ENCODE assay signal across 1 cellular context in genomic region chr16:29891525-29892457, GRCh38.
A peak's percentile ranks its signal among the peaks of the same experiment; 100 is the strongest.
TF ChIP-seq lines count a peak whose summit lies in the region.

No MANE protein-coding gene starts in this region.

TF ChIP-seq in HepG2, 621 proteins besides CTCF, POLR2A, EP300 and RAD21 (continued from another document and continues in another):
- TF ChIP-seq STAT6 (CRISPR knock-in tag; IDR thresholded peaks at IDR 0.05; ENCODE audit: borderline replicate concordance), result peak; percentile 21; the same call in 1 of the 2 replicates
- no peak for TF ChIP-seq MEF2D (CRISPR knock-in tag; IDR thresholded peaks at IDR 0.05)
- TF ChIP-seq PBX3 (CRISPR knock-in tag; IDR thresholded peaks at IDR 0.05; ENCODE audit: borderline replicate concordance), result no peak
- no peak for TF ChIP-seq ZNF10 (CRISPR knock-in tag; IDR thresholded peaks at IDR 0.05; ENCODE audit: borderline replicate concordance, low read depth)
- no peak for TF ChIP-seq ZNF432 (CRISPR knock-in tag; IDR thresholded peaks at IDR 0.05; ENCODE audit: borderline replicate concordance)
- TF ChIP-seq ELF3 (CRISPR knock-in tag; IDR thresholded peaks at IDR 0.05), result peak; percentile 42; the same call in 1 of the 2 replicates
- TF ChIP-seq ZBTB44 (CRISPR knock-in tag; IDR thresholded peaks at IDR 0.05), result no peak
- no peak for TF ChIP-seq SMARCC2 (IDR thresholded peaks at IDR 0.05)
- peak; percentile 26; the same call in 1 of the 2 replicates for TF ChIP-seq FOXA3 (CRISPR knock-in tag; IDR thresholded peaks at IDR 0.05)
- no peak for TF ChIP-seq SRSF4 (IDR thresholded peaks at IDR 0.05; ENCODE audit: low read depth, low read length, poor library complexity, severe bottlenecking)
- 0 out of 2 replicates have a peak, but pooled peaks have one; percentile 69 for TF ChIP-seq ZNF451 (CRISPR knock-in tag; IDR thresholded peaks at IDR 0.05)
- TF ChIP-seq ADNP (CRISPR knock-in tag; IDR thresholded peaks at IDR 0.05), result no peak; the same call in 1 of the 2 replicates
- no peak for TF ChIP-seq THAP8 (CRISPR knock-in tag; IDR thresholded peaks at IDR 0.05; ENCODE audit: borderline replicate concordance)
- no peak for TF ChIP-seq ZNF576 (CRISPR knock-in tag; IDR thresholded peaks at IDR 0.05)
- no peak for TF ChIP-seq ATF2 (CRISPR knock-in tag; IDR thresholded peaks at IDR 0.05)
- peak; percentile 56; the same call in 1 of the 2 replicates for TF ChIP-seq ZNF337 (CRISPR knock-in tag; IDR thresholded peaks at IDR 0.05; ENCODE audit: borderline replicate concordance, low read depth)
- TF ChIP-seq ZNF556 (CRISPR knock-in tag; IDR thresholded peaks at IDR 0.05; ENCODE audit: borderline replicate concordance), result no peak
- TF ChIP-seq ZNF652 (CRISPR knock-in tag; IDR thresholded peaks at IDR 0.05; ENCODE audit: borderline replicate concordance, low read depth), result no peak
- 0 out of 2 replicates have a peak, but pooled peaks have one; percentile 27 for TF ChIP-seq NKX3-1 (CRISPR knock-in tag; IDR thresholded peaks at IDR 0.05)
- peak; percentile 69; the same call in 1 of the 2 replicates for TF ChIP-seq HDAC2 (CRISPR knock-in tag; IDR thresholded peaks at IDR 0.05)
- TF ChIP-seq KLF13 (CRISPR knock-in tag; IDR thresholded peaks at IDR 0.05), result no peak
- 0 out of 2 replicates have a peak, but pooled peaks have one; percentile 29 for TF ChIP-seq ZNF256 (CRISPR knock-in tag; conservative IDR thresholded peaks at IDR 0.05)
- no peak for TF ChIP-seq ZC3H13 (CRISPR knock-in tag; IDR thresholded peaks at IDR 0.05)
- TF ChIP-seq REPIN1 (CRISPR knock-in tag; IDR thresholded peaks at IDR 0.05; ENCODE audit: borderline replicate concordance, low read depth), result peak; percentile 80; the same call in 1 of the 2 replicates
- no peak for TF ChIP-seq ATF6 (CRISPR knock-in tag; conservative IDR thresholded peaks at IDR 0.05)
- no peak for TF ChIP-seq ZNF720 (CRISPR knock-in tag; IDR thresholded peaks at IDR 0.05)
- no peak for TF ChIP-seq HES4 (CRISPR knock-in tag; IDR thresholded peaks at IDR 0.05; ENCODE audit: borderline replicate concordance)
- TF ChIP-seq ZNF772 (CRISPR knock-in tag; IDR thresholded peaks at IDR 0.05), result peak; percentile 52; the same call in 1 of the 2 replicates
- TF ChIP-seq MYC (CRISPR knock-in tag; IDR thresholded peaks at IDR 0.05; ENCODE audit: borderline replicate concordance), result no peak
- no peak for TF ChIP-seq CCDC6 (CRISPR knock-in tag; IDR thresholded peaks at IDR 0.05)
- TF ChIP-seq STAT5B (CRISPR knock-in tag; IDR thresholded peaks at IDR 0.05), result no peak
- no peak for TF ChIP-seq ZNF775 (CRISPR knock-in tag; IDR thresholded peaks at IDR 0.05; ENCODE audit: borderline replicate concordance)
- TF ChIP-seq ZNF567 (CRISPR knock-in tag; IDR thresholded peaks at IDR 0.05; ENCODE audit: borderline replicate concordance), result 0 out of 2 replicates have a peak, but pooled peaks have one; percentile 28
- TF ChIP-seq ZNF234 (CRISPR knock-in tag; conservative IDR thresholded peaks at IDR 0.05), result no peak
- no peak for TF ChIP-seq MEIS1 (CRISPR knock-in tag; IDR thresholded peaks at IDR 0.05; ENCODE audit: borderline replicate concordance)
- no peak for TF ChIP-seq IKZF1 (IDR thresholded peaks at IDR 0.05)
- no peak for TF ChIP-seq ZNF883 (CRISPR knock-in tag; IDR thresholded peaks at IDR 0.05; ENCODE audit: not compliant biosample characterization)
- no peak for TF ChIP-seq ZNF441 (CRISPR knock-in tag; IDR thresholded peaks at IDR 0.05; ENCODE audit: borderline replicate concordance)
- 0 out of 2 replicates have a peak, but pooled peaks have one; percentile 12 for TF ChIP-seq PRMT3 (CRISPR knock-in tag; IDR thresholded peaks at IDR 0.05; ENCODE audit: borderline replicate concordance, low read depth)
- TF ChIP-seq ZNF891 (CRISPR knock-in tag; IDR thresholded peaks at IDR 0.05), result no peak
- no peak for TF ChIP-seq ZNF343 (CRISPR knock-in tag; IDR thresholded peaks at IDR 0.05)
- no peak for TF ChIP-seq ZNF317 (CRISPR knock-in tag; IDR thresholded peaks at IDR 0.05)
- TF ChIP-seq SNAPC2 (CRISPR knock-in tag; IDR thresholded peaks at IDR 0.05), result no peak
- TF ChIP-seq EED (CRISPR knock-in tag; IDR thresholded peaks at IDR 0.05), result no peak
- no peak for TF ChIP-seq ZNF660 (CRISPR knock-in tag; IDR thresholded peaks at IDR 0.05; ENCODE audit: borderline replicate concordance, low read depth)
- no peak for TF ChIP-seq KDM1A (CRISPR knock-in tag; IDR thresholded peaks at IDR 0.05)
- no peak for TF ChIP-seq ZNF605 (CRISPR knock-in tag; IDR thresholded peaks at IDR 0.05)
- peak; percentile 98 for TF ChIP-seq ZNF121 (CRISPR knock-in tag; IDR thresholded peaks at IDR 0.05)
- TF ChIP-seq ZGPAT (CRISPR knock-in tag; IDR thresholded peaks at IDR 0.05), result 0 out of 2 replicates have a peak, but pooled peaks have one; percentile 47
- peak; percentile 98 for TF ChIP-seq CEBPB (IDR thresholded peaks at IDR 0.05; ENCODE audit: borderline replicate concordance, low read depth, low read length)
- no peak for TF ChIP-seq HNRNPK (IDR thresholded peaks at IDR 0.05; ENCODE audit: low read depth, low read length, poor library complexity, severe bottlenecking)
- TF ChIP-seq ZC3H4 (CRISPR knock-in tag; IDR thresholded peaks at IDR 0.05; ENCODE audit: borderline replicate concordance), result no peak
- TF ChIP-seq SUZ12 (IDR thresholded peaks at IDR 0.05; ENCODE audit: low read depth, low read length), result no peak
- TF ChIP-seq GMEB2 (CRISPR knock-in tag; IDR thresholded peaks at IDR 0.05; ENCODE audit: low read depth), result no peak
- TF ChIP-seq ZNF703 (CRISPR knock-in tag; IDR thresholded peaks at IDR 0.05; ENCODE audit: borderline replicate concordance), result no peak
- TF ChIP-seq FOSL2 (CRISPR knock-in tag; IDR thresholded peaks at IDR 0.05), result no peak; the same call in 1 of the 2 replicates
- 0 out of 2 replicates have a peak, but pooled peaks have one; percentile 46 for TF ChIP-seq REXO4 (CRISPR knock-in tag; IDR thresholded peaks at IDR 0.05; ENCODE audit: borderline replicate concordance)
- TF ChIP-seq DNMT1 (CRISPR knock-in tag; IDR thresholded peaks at IDR 0.05), result peak; percentile 12; the same call in 1 of the 2 replicates
- no peak for TF ChIP-seq ATF5 (CRISPR knock-in tag; IDR thresholded peaks at IDR 0.05; ENCODE audit: low read depth)
- TF ChIP-seq NFE2L1 (CRISPR knock-in tag; IDR thresholded peaks at IDR 0.05; ENCODE audit: borderline replicate concordance), result peak; percentile 37; the same call in 1 of the 2 replicates
- TF ChIP-seq ZNF674 (CRISPR knock-in tag; IDR thresholded peaks at IDR 0.05; ENCODE audit: low read depth), result no peak
- no peak for TF ChIP-seq FOXP1 (IDR thresholded peaks at IDR 0.05)
- peak; percentile 40; the same call in 1 of the 2 replicates for TF ChIP-seq FOXP1 (CRISPR knock-in tag; IDR thresholded peaks at IDR 0.05)
- TF ChIP-seq PCBP1 (IDR thresholded peaks at IDR 0.05; ENCODE audit: borderline replicate concordance, low read depth, low read length), result no peak
